Comparison of ENCODE assay signal across 18 cellular contexts in the genomic region with DNA sequence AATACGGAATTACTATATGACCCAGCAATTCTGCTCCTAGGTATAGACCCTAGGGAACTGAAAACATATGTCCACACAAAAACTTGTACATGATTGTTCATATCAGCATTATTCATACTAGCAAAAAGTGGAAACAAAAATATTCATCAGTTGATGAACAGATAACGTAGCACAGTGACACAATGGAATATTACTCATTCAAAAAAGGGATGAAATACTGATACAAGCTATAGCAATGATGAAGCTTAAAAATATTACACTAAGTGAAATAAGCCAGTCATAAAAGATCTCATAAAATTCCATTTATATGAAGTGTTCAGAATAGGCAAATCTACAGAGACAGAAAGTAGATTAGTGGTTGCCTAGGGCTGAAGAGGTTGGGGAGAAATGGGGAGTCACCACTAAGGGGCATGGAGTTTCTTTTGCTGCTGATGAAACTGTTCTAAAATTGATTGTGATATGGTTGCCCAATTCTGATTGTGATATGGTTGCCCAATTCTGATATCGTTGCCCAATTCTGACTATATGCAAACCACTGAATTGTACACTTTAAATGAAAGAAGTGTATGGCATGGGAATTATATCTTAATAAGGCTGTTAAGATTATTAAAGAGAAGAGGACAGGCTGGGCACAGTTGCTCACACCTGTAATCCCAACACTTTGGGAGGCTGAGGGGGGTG. TPM values are rescaled to one million over a fixed set of nuclear protein-coding genes. Genes with fewer than 3 reads are reported as not detected.
A peak's percentile ranks its signal among the peaks of the same experiment; 100 is the strongest.
DNase-seq lines count a peak whose midpoint lies in the region; ATAC-seq and TF ChIP-seq lines count a peak whose summit lies in the region.
"Had no signal": no experiment of that assay in that cellular context is flagged by ENCODE, and none has a peak within 500 bp of the region (broad histone marks: within the 10 kb centered on the region; RNA-seq: fewer than 3 reads in every experiment).

No MANE protein-coding gene starts in this region.

- no peaks in the 10 kb centered on the region for H3K27me3 Mint-ChIP-seq in HFFc6 (ENCODE audit: insufficient read depth)
- H3K27me3 Mint-ChIP-seq in naive thymus-derived CD8-positive, alpha-beta T cell, result no peaks in the 10 kb centered on the region
- H3K27me3 Mint-ChIP-seq: CD4-positive, alpha-beta T cell had no signal

- TF ChIP-seq CTCF in AG10803 (conservative IDR thresholded peaks at IDR 0.05; ENCODE audit: low read length), result no peak
- no peak for TF ChIP-seq CTCF in HFFc6 (IDR thresholded peaks at IDR 0.05)
- no peak for TF ChIP-seq CTCF in fibroblast of the aortic adventitia (IDR thresholded peaks at IDR 0.05; ENCODE audit: insufficient read depth, low read length)

- POLR2A ChIA-PET in naive thymus-derived CD8-positive, alpha-beta T cell (lab: Charles Lee), result interaction anchor here (1.9 kb wide), 1 partner anchor 10 kb away, joined by 4 read pairs; no protein-coding TSS in a partner anchor

- H3K4me3 ChIP-seq in AG10803 (ENCODE audit: low read length), result no peak overlapping the region
- H3K4me3 ChIP-seq in fibroblast of the aortic adventitia (ENCODE audit: low read depth, low read length), result no peak overlapping the region

- H3K4me1 Mint-ChIP-seq in HFFc6 (ENCODE audit: low read depth), result peaks cover 30% of the 10 kb centered on the region
- no peaks in the 10 kb centered on the region for H3K4me1 Mint-ChIP-seq in naive thymus-derived CD8-positive, alpha-beta T cell
- H3K4me1 Mint-ChIP-seq: neural crest cell had no signal

- H3K4me3 Mint-ChIP-seq in HFFc6, result peak overlapping the region; percentile 72
- H3K4me3 Mint-ChIP-seq in naive thymus-derived CD8-positive, alpha-beta T cell, result no peak overlapping the region
- H3K4me3 Mint-ChIP-seq: CD4-positive, alpha-beta T cell; neural crest cell had no signal

- H3K9me3 Mint-ChIP-seq in HFFc6, result no peaks in the 10 kb centered on the region
- H3K9me3 Mint-ChIP-seq in naive thymus-derived CD8-positive, alpha-beta T cell, result no peaks in the 10 kb centered on the region
- H3K9me3 Mint-ChIP-seq: CD4-positive, alpha-beta T cell; neural crest cell had no signal

- peaks cover 28% of the 10 kb centered on the region for H3K36me3 Mint-ChIP-seq in HFFc6 (ENCODE audit: low read depth)
- H3K36me3 Mint-ChIP-seq in naive thymus-derived CD8-positive, alpha-beta T cell, result peaks cover 0 to 26% (median 6%) of the 10 kb centered on the region in 3 donors

- ATAC-seq in naive thymus-derived CD8-positive, alpha-beta T cell, result no peak
- ATAC-seq: right cardiac atrium had no signal

- H3K27ac Mint-ChIP-seq in HFFc6, result peak overlapping the region; percentile 89
- no peak overlapping the region for H3K27ac Mint-ChIP-seq in naive thymus-derived CD8-positive, alpha-beta T cell
- H3K27ac Mint-ChIP-seq: CD4-positive, alpha-beta T cell had no signal

- peak; percentile 68 for DNase-seq in AG10803 (ENCODE audit: low read depth)
- peak; percentile 88 for DNase-seq in HFFc6
- DNase-seq in SW480 (ENCODE audit: low spot score), result peak; percentile 2
- peak; percentile 87 for DNase-seq in fibroblast of the aortic adventitia (ENCODE audit: low read depth)
- DNase-seq in naive thymus-derived CD8-positive, alpha-beta T cell, result no peak
- DNase-seq in ureter (ENCODE audit: low spot score), result no peak
- DNase-seq in NK-92 (lab: John Stamatoyannopoulos, UW; ENCODE audit: unreplicated experiment), result no peak
- no peak for DNase-seq in activated gamma-delta T cell treated with Interleukin-2 at 50 U/mL for 16 hours
- DNase-seq: amygdala; CD4-positive, alpha-beta T cell; effector CD4-positive, alpha-beta T cell; GF-D8; hippocampal formation; NCI-H2107; right cardiac atrium; substantia nigra; T-helper 1 cell had no signal

RNA-seq across cellular contexts. Expression of a gene that starts 10.6 kb away (rescaled TPM):
- total RNA-seq in HFFc6 (2021; fragmentation: NEBNext Ultra II Directional; extraction: Animal tissue kit (Norgen Biotek cat#: 25700)), result 1 to 10 TPM; 5.1 to 7.5 (median 5.9) TPM
- total RNA-seq in fibroblast of the aortic adventitia (ENCODE audit: low replicate concordance) (5.0 and 5.8 TPM in 2 replicates), ureter (4.2 TPM)
- 10 to 100 TPM; 11.5 to 11.9 TPM for total RNA-seq in naive thymus-derived CD8-positive, alpha-beta T cell
- 1 to 10 TPM; 6.1 to 8.3 (median 6.4) TPM for polyA plus RNA-seq in naive thymus-derived CD8-positive, alpha-beta T cell

RNA-seq across cellular contexts. Expression of a gene that starts 11.0 kb away (rescaled TPM):
- total RNA-seq in HFFc6 (2021; fragmentation: NEBNext Ultra II Directional; extraction: Animal tissue kit (Norgen Biotek cat#: 25700)), result 10 to 100 TPM; 10.2 to 14.3 (median 13.3) TPM
- 8.9 and 9.6 TPM in 2 replicates for total RNA-seq in fibroblast of the aortic adventitia (ENCODE audit: low replicate concordance)
- total RNA-seq in naive thymus-derived CD8-positive, alpha-beta T cell, result 10 to 100 TPM; 33.1 to 37.6 TPM
- polyA plus RNA-seq in naive thymus-derived CD8-positive, alpha-beta T cell, result 10 to 100 TPM; 17.8 to 22.5 (median 21.2) TPM
- total RNA-seq in ureter, result 31.1 TPM

Comparison
In these comparisons a context has a peak if more than half of its experiments do, and no peak if none do; other contexts are left out.
1. DNase-seq: peak in AG10803 (single experiment), HFFc6 (single experiment), SW480 (single experiment) and fibroblast of the aortic adventitia (single experiment); none in naive thymus-derived CD8-positive, alpha-beta T cell (0 of 10), ureter (single experiment), NK-92 (single experiment) and activated gamma-delta T cell treated with Interleukin-2 at 50 U/mL for 16 hours (single experiment).